Comparison of ENCODE assay signal across 23 cellular contexts in the genomic region with DNA sequence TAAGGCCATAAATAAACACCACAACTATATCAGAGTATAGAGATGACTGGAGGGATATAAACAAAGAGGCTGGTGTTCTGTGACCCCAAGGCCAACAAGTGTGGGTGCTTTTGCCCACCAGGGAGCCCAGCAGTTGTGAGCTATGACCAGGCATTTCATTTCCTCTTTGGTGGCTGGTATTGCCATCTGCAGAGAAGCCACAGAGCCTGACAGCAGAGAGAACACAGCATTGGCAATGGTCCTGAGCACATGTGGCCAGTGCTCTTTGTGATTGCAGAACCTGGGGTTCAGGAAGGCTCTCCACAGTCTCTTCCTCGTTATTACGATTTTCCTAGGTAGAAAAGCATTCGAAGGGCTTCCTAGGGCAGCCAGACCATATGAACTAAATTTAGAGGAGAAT.
DNase-seq lines count a peak whose midpoint lies in the region; TF ChIP-seq lines count a peak whose summit lies in the region.
"Had no signal": no experiment of that assay in that cellular context is flagged by ENCODE, and none has a peak within 500 bp of the region (broad histone marks: within the 10 kb centered on the region; RNA-seq: fewer than 3 reads in every experiment).

No MANE protein-coding gene starts in this region.

- H3K4me1 ChIP-seq in sigmoid colon: peaks cover 0 to 5% (median 3%) of the 10 kb centered on the region in 4 donors
- no peaks in the 10 kb centered on the region for H3K4me1 ChIP-seq in SJCRH30
- H3K4me1 ChIP-seq: colonic mucosa, parathyroid adenoma, SJSA1 had no signal

- H3K9me3 ChIP-seq in sigmoid colon: no peaks in the 10 kb centered on the region
- H3K9me3 ChIP-seq in SJCRH30 (replicated peaks): no peaks in the 10 kb centered on the region
- H3K9me3 ChIP-seq: colonic mucosa, SJSA1 had no signal

- DNase-seq in CD1c-positive myeloid dendritic cell (ENCODE audit: extremely low spot score): peak; percentile 56
- DNase-seq in HL-60 (ENCODE audit: low read depth in 1 of 2, low spot score in 1 of 2): peak in 1 of 2 experiments; percentile 88
- DNase-seq in RPMI8226: peak; percentile 42
- peak; percentile 43 for DNase-seq in medulla oblongata (ENCODE audit: extremely low spot score)
- DNase-seq in NCI-H774 (lab: John Stamatoyannopoulos, UW): no peak
- no peak for DNase-seq in sigmoid colon
- DNase-seq in activated CD4-positive, alpha-beta T cell treated with anti-CD3 and anti-CD28 coated beads, Interleukin-2, amount 50 U/mL, for 4 hours: no peak
- DNase-seq in SJCRH30: no peak
- DNase-seq: activated CD4-positive, alpha-beta memory T cell treated with anti-CD3 and anti-CD28 coated beads, Interleukin-2, amount 10 ng/mL, durations not matched to agents 7 days and 5 days; activated CD4-positive, CD25-positive, alpha-beta regulatory T cell treated with anti-CD3 and anti-CD28 coated beads, Interleukin-2, amount 50 U/mL, for 72 hours; aorta; C1 segment of cervical spinal cord; colonic mucosa; effector CD8-positive, alpha-beta T cell; GM23248; NCI-H1436; NCI-H2107; NCI-H446; stimulated activated CD4-positive, alpha-beta T cell treated with anti-CD3 and anti-CD28 coated beads, Interleukin-4, amount 100 ng/mL, for 4 hours had no signal

- no peak for TF ChIP-seq POLR2A in sigmoid colon (IDR thresholded peaks at IDR 0.05)

- intact Hi-C loops in sigmoid colon (cut with DNase I): no loop called here

- TF ChIP-seq CTCF in HL-60 (IDR thresholded peaks at IDR 0.05; ENCODE audit: insufficient read depth, low read length) (no peak), sigmoid colon (IDR thresholded peaks at IDR 0.05) (no peak)

- no peaks in the 10 kb centered on the region for H3K27me3 ChIP-seq in HL-60 (ENCODE audit: insufficient read depth, poor library complexity, severe bottlenecking)
- no peaks in the 10 kb centered on the region for H3K27me3 ChIP-seq in sigmoid colon
- no peaks in the 10 kb centered on the region for H3K27me3 ChIP-seq in SJCRH30
- H3K27me3 ChIP-seq: cardiac muscle cell, colonic mucosa, SJSA1 had no signal

- 47 to 83% methylated on average over 3 of the region's 3 CpGs for WGBS in sigmoid colon, 2 donors

- H3K27ac ChIP-seq in HL-60 (replicated peaks) (peak overlapping the region; percentile 73), sigmoid colon (no peak overlapping the region), SJCRH30 (no peak overlapping the region)
- H3K27ac ChIP-seq: cardiac muscle cell, colonic mucosa, GM23248, parathyroid adenoma, SJSA1 had no signal

- TF ChIP-seq EP300 in sigmoid colon (IDR thresholded peaks at IDR 0.05): no peak

- no peak overlapping the region for H3K4me3 ChIP-seq in HL-60 (replicated peaks; ENCODE audit: insufficient read depth, low read length)
- H3K4me3 ChIP-seq in sigmoid colon: no peak overlapping the region
- no peak overlapping the region for H3K4me3 ChIP-seq in SJCRH30
- H3K4me3 ChIP-seq: cardiac muscle cell, colonic mucosa, GM23248, lung, SJSA1 had no signal

- no peaks in the 10 kb centered on the region for H3K36me3 ChIP-seq in sigmoid colon
- H3K36me3 ChIP-seq in SJCRH30: no peaks in the 10 kb centered on the region
- H3K36me3 ChIP-seq: cardiac muscle cell, colonic mucosa, SJSA1 had no signal

Comparison
In these comparisons a context has a peak if more than half of its experiments do, and no peak if none do; other contexts are left out.
1. DNase-seq: peak in CD1c-positive myeloid dendritic cell (single experiment), RPMI8226 (single experiment) and medulla oblongata (single experiment); none in NCI-H774 (single experiment), sigmoid colon (single experiment), activated CD4-positive, alpha-beta T cell treated with anti-CD3 and anti-CD28 coated beads, Interleukin-2, amount 50 U/mL, for 4 hours (0 of 2) and SJCRH30 (0 of 2).